Comparison of ENCODE assay signal across 28 cellular contexts in genomic region chr2:2906091-2906490, GRCh38.
"Had no signal": no experiment of that assay in that cellular context is flagged by ENCODE, and none has a peak within 500 bp of the region (broad histone marks: within the 10 kb centered on the region; RNA-seq: fewer than 3 reads in every experiment).

No MANE protein-coding gene starts in this region.

- H3K4me1 Mint-ChIP-seq: immature natural killer cell, natural killer cell had no signal

- ATAC-seq: effector memory CD8-positive, alpha-beta T cell; esophagus mucosa; foreskin keratinocyte; gastroesophageal sphincter; heart left ventricle; left cardiac atrium; left lung; left ventricle myocardium superior; lower lobe of right lung; naive thymus-derived CD4-positive, alpha-beta T cell; natural killer cell had no signal

- H3K36me3 Mint-ChIP-seq: immature natural killer cell; memory B cell; naive thymus-derived CD4-positive, alpha-beta T cell; natural killer cell had no signal

- H3K27me3 ChIP-seq: colonic mucosa, foreskin keratinocyte, heart left ventricle, hepatocyte, left lung had no signal

- H3K27ac Mint-ChIP-seq: dendritic cell treated with granulocyte-macrophage colony-stimulating factor and Interleukin-4, amounts not matched to agents 40 ng/mL and 50 ng/mL, for 4 days; effector memory CD8-positive, alpha-beta T cell; endodermal cell; immature natural killer cell; memory B cell; naive thymus-derived CD4-positive, alpha-beta T cell; natural killer cell had no signal

- H3K27ac ChIP-seq: colonic mucosa, epithelial cell of prostate, foreskin keratinocyte, gastroesophageal sphincter, heart left ventricle, hepatocyte, left lung, lower lobe of right lung had no signal

- H3K9me3 Mint-ChIP-seq: dendritic cell treated with granulocyte-macrophage colony-stimulating factor and Interleukin-4, amounts not matched to agents 40 ng/mL and 50 ng/mL, for 4 days; endodermal cell; immature natural killer cell; naive thymus-derived CD4-positive, alpha-beta T cell; natural killer cell had no signal

- H3K9me3 ChIP-seq: colonic mucosa, gastroesophageal sphincter, heart left ventricle, left lung, lower lobe of right lung had no signal

- FAIRE-seq: endometrium, frontal cortex, keratinocyte had no signal

- DNase-seq: colonic mucosa; cortex of kidney; effector CD8-positive, alpha-beta T cell; effector memory CD8-positive, alpha-beta T cell; endodermal cell; erythroblast; foreskin keratinocyte; heart left ventricle; hypothalamus; immature natural killer cell; left cardiac atrium; left lung; left ventricle myocardium superior; lower lobe of right lung; mammary epithelial cell; mesendoderm; midbrain; naive thymus-derived CD4-positive, alpha-beta T cell; natural killer cell had no signal

- H3K27me3 Mint-ChIP-seq: dendritic cell treated with granulocyte-macrophage colony-stimulating factor and Interleukin-4, amounts not matched to agents 40 ng/mL and 50 ng/mL, for 4 days had no signal

- H3K4me3 ChIP-seq: colonic mucosa, gastroesophageal sphincter, heart left ventricle, hepatocyte, left lung, lower lobe of right lung had no signal

- H3K4me3 Mint-ChIP-seq: dendritic cell treated with granulocyte-macrophage colony-stimulating factor and Interleukin-4, amounts not matched to agents 40 ng/mL and 50 ng/mL, for 4 days; effector memory CD8-positive, alpha-beta T cell; endodermal cell; immature natural killer cell; memory B cell; naive thymus-derived CD4-positive, alpha-beta T cell; natural killer cell had no signal

- H3K4me2 ChIP-seq: hepatocyte had no signal

- H3K4me1 ChIP-seq: colonic mucosa, foreskin keratinocyte, gastroesophageal sphincter, heart left ventricle, left lung, lower lobe of right lung had no signal

- H3K36me3 ChIP-seq: colonic mucosa, gastroesophageal sphincter, heart left ventricle, left lung, lower lobe of right lung had no signal
